ENCODE assay signal across 10 cellular contexts in the genomic region with DNA sequence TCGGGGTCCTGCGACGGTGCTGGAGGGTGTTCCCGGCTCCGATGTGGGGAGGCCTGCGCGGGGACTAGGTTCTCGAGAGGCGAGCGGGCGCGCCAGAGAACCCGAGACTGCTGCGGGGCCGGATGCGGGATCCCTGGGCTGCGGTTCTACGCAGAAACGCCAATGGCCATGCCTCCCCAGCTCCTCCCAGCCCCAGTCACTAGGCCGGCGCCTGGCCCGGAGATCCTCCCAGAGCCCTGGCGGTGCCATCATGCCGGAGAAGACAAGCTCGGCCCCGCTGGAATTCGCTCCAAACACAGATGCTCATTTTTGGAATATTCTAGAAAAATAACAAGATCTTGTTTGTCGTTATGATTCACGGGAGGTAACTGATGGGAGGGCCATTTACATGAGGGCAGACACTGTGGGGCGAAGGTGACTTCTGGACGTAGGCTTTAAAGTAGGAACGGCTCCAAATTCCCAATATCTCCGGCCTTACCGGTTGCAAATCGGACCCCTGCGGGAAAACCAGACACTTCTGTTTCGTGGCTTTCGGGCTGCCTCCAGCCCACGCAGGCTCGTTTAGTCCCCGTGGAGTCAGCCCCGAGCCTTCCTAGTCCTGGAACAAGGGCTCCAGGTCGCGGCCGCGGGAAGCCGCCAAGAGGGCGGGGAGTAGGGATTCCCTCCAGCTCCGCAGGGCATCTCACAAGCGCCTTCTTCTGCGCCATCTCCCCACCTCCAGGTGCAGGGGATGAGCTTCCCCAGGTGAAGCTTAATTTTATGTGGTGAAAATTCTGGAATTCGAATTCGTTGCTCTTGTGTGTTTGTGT.
DNase-seq lines count a peak whose midpoint lies in the region; ATAC-seq, FAIRE-seq and TF ChIP-seq lines count a peak whose summit lies in the region.
"Had no signal": no experiment of that assay in that cellular context is flagged by ENCODE, and none has a peak within 500 bp of the region (broad histone marks: within the 10 kb centered on the region; RNA-seq: fewer than 3 reads in every experiment).

No MANE protein-coding gene starts in this region.

- H4K20me1 ChIP-seq in GM23338 (replicated peaks; ENCODE audit: insufficient read depth), result peaks cover 29% of the 10 kb centered on the region
- peaks cover 5% of the 10 kb centered on the region for H4K20me1 ChIP-seq in keratinocyte (ENCODE audit: control insufficient read depth, extremely low read depth, insufficient read depth, low read length)

- no peak for TF ChIP-seq POLR2A in uterus (IDR thresholded peaks at IDR 0.05)

- H3K9me3 ChIP-seq in keratinocyte (ENCODE audit: control insufficient read depth, low read depth, low read length) (no peaks in the 10 kb centered on the region), uterus (no peaks in the 10 kb centered on the region)

- H3K4me3 Mint-ChIP-seq in GM23338, result peak overlapping the region; percentile 27; the same call in 1 of the 3 replicates
- H3K4me3 Mint-ChIP-seq in activated T-helper 17 cell treated with anti-CD3 and anti-CD28 coated beads, Interleukin-2, amount 50 U/mL, for 72 hours, result peak overlapping the region; percentile 70
- H3K4me3 Mint-ChIP-seq in stimulated activated effector memory CD8-positive, alpha-beta T cell treated with anti-CD3 and anti-CD28 coated beads, Interleukin-12 subunit alpha, Interleukin-12 subunit beta, amount 100 ng/mL, for 72 hours, result peak overlapping the region; percentile 63
- H3K4me3 Mint-ChIP-seq: mesothelial cell of epicardium had no signal

- H2AFZ ChIP-seq in GM23338 (no peak overlapping the region), keratinocyte (ENCODE audit: control insufficient read depth, low read length) (no peak overlapping the region)

- H3K9me3 Mint-ChIP-seq in GM23338, result peaks cover 4% of the 10 kb centered on the region; the same call in 1 of the 3 replicates
- H3K9me3 Mint-ChIP-seq in activated T-helper 17 cell treated with anti-CD3 and anti-CD28 coated beads, Interleukin-2, amount 50 U/mL, for 72 hours, result no peaks in the 10 kb centered on the region
- no peaks in the 10 kb centered on the region for H3K9me3 Mint-ChIP-seq in stimulated activated effector memory CD8-positive, alpha-beta T cell treated with anti-CD3 and anti-CD28 coated beads, Interleukin-12 subunit alpha, Interleukin-12 subunit beta, amount 100 ng/mL, for 72 hours
- H3K9me3 Mint-ChIP-seq: mesothelial cell of epicardium had no signal

- H3K27ac Mint-ChIP-seq in GM23338, result no peak overlapping the region
- no peak overlapping the region for H3K27ac Mint-ChIP-seq in activated T-helper 17 cell treated with anti-CD3 and anti-CD28 coated beads, Interleukin-2, amount 50 U/mL, for 72 hours
- H3K27ac Mint-ChIP-seq in stimulated activated effector memory CD8-positive, alpha-beta T cell treated with anti-CD3 and anti-CD28 coated beads, Interleukin-12 subunit alpha, Interleukin-12 subunit beta, amount 100 ng/mL, for 72 hours, result no peak overlapping the region
- H3K27ac Mint-ChIP-seq: mesothelial cell of epicardium had no signal

- H3K9me1 ChIP-seq in keratinocyte (ENCODE audit: control insufficient read depth, extremely low read depth, insufficient read depth, low read length), result no peaks in the 10 kb centered on the region

- intact Hi-C loops in uterus (cut with DNase I; ENCODE audit: low total_unique reads), result no loop called here

- H3K36me3 Mint-ChIP-seq in GM23338 (ENCODE audit: low read depth), result no peaks in the 10 kb centered on the region; the same call in 2 of the 3 replicates
- no peaks in the 10 kb centered on the region for H3K36me3 Mint-ChIP-seq in activated T-helper 17 cell treated with anti-CD3 and anti-CD28 coated beads, Interleukin-2, amount 50 U/mL, for 72 hours (ENCODE audit: low read depth)
- H3K36me3 Mint-ChIP-seq in stimulated activated effector memory CD8-positive, alpha-beta T cell treated with anti-CD3 and anti-CD28 coated beads, Interleukin-12 subunit alpha, Interleukin-12 subunit beta, amount 100 ng/mL, for 72 hours, result no peaks in the 10 kb centered on the region
- H3K36me3 Mint-ChIP-seq: mesothelial cell of epicardium had no signal

- TF ChIP-seq CTCF in GM23338 (conservative IDR thresholded peaks at IDR 0.05; ENCODE audit: low read depth in 2 of 2) (no peak), keratinocyte (optimal IDR thresholded peaks at IDR 0.05 in 1 of 3, IDR thresholded peaks at IDR 0.05 in 1 of 3, conservative IDR thresholded peaks at IDR 0.05 in 1 of 3; ENCODE audit: extremely low read depth in 1 of 3, insufficient read depth in 2 of 3, low read length in 3 of 3) (no peak), uterus (IDR thresholded peaks at IDR 0.05) (no peak)

- ATAC-seq in GM23338, result no peak
- no peak for ATAC-seq in activated T-helper 17 cell treated with anti-CD3 and anti-CD28 coated beads, Interleukin-2, amount 50 U/mL, for 72 hours (replicated peaks)
- no peak for ATAC-seq in stimulated activated effector memory CD8-positive, alpha-beta T cell treated with anti-CD3 and anti-CD28 coated beads, Interleukin-12 subunit alpha, Interleukin-12 subunit beta, amount 100 ng/mL, for 72 hours
- no peak for ATAC-seq in GM18861 (IDR thresholded peaks at IDR 0.05; ENCODE audit: unreplicated experiment)
- ATAC-seq: K562 had no signal

- H3K27me3 ChIP-seq in GM23338 (ENCODE audit: insufficient read depth) (peaks cover 100% of the 10 kb centered on the region), keratinocyte (ENCODE audit: control insufficient read depth, extremely low read depth, insufficient read depth, low read length) (peaks cover 90% of the 10 kb centered on the region), uterus (peaks cover 3 to 92% of the 10 kb centered on the region in 2 donors)

- H3K79me2 ChIP-seq in GM23338 (replicated peaks; ENCODE audit: insufficient read depth) (no peaks in the 10 kb centered on the region), keratinocyte (ENCODE audit: control insufficient read depth, insufficient read depth, low read length) (no peaks in the 10 kb centered on the region)

- peaks cover 100% of the 10 kb centered on the region for H3K27me3 Mint-ChIP-seq in GM23338 (ENCODE audit: insufficient read depth, low read depth, poor library complexity)
- H3K27me3 Mint-ChIP-seq in activated T-helper 17 cell treated with anti-CD3 and anti-CD28 coated beads, Interleukin-2, amount 50 U/mL, for 72 hours, result peaks cover 83% of the 10 kb centered on the region

- dilution Hi-C loops in keratinocyte (cut with MboI; ENCODE audit: extremely low pct_ligation_motif_present, low sequenced_read_pairs), result no loop called here

- no peak overlapping the region for H3K27ac ChIP-seq in GM23338 (ENCODE audit: low read depth)
- no peak overlapping the region for H3K27ac ChIP-seq in keratinocyte (ENCODE audit: control insufficient read depth, insufficient read depth, low read length)
- no peak overlapping the region for H3K27ac ChIP-seq in uterus

- H3K9ac ChIP-seq in keratinocyte (ENCODE audit: control insufficient read depth, extremely low read depth, insufficient read depth, low read length), result no peak overlapping the region

- 0 out of 2 replicates have a peak overlapping the region, but pooled peaks have one; percentile 28 for H3K4me3 ChIP-seq in GM23338
- H3K4me3 ChIP-seq in keratinocyte (ENCODE audit: control insufficient read depth in 2 of 3, extremely low read depth in 1 of 3, insufficient read depth in 2 of 3, low read depth in 1 of 3, low read length in 3 of 3), result peak overlapping the region in 2 of 3 experiments; percentile 35 to 38
- no peak overlapping the region for H3K4me3 ChIP-seq in uterus
- H3K4me3 ChIP-seq: K562 had no signal

- no peaks in the 10 kb centered on the region for H3K9me2 ChIP-seq in GM23338 (ENCODE audit: insufficient read depth)

- H3K4me2 ChIP-seq in GM23338 (peak overlapping the region; percentile 74; the same call in 1 of the 2 replicates), keratinocyte (ENCODE audit: control insufficient read depth, extremely low read depth, insufficient read depth, low read depth, low read length) (peak overlapping the region; percentile 74)

- H3F3A ChIP-seq in GM23338 (replicated peaks; ENCODE audit: low read depth), result peaks cover 27% of the 10 kb centered on the region

- peaks cover 58% of the 10 kb centered on the region for H3K4me1 Mint-ChIP-seq in GM23338
- peaks cover 8% of the 10 kb centered on the region for H3K4me1 Mint-ChIP-seq in activated T-helper 17 cell treated with anti-CD3 and anti-CD28 coated beads, Interleukin-2, amount 50 U/mL, for 72 hours
- H3K4me1 Mint-ChIP-seq in stimulated activated effector memory CD8-positive, alpha-beta T cell treated with anti-CD3 and anti-CD28 coated beads, Interleukin-12 subunit alpha, Interleukin-12 subunit beta, amount 100 ng/mL, for 72 hours, result peaks cover 51% of the 10 kb centered on the region

- H3K4me1 ChIP-seq in GM23338 (ENCODE audit: insufficient read depth) (peaks cover 57% of the 10 kb centered on the region), keratinocyte (ENCODE audit: control insufficient read depth, extremely low read depth, insufficient read depth, low read length) (peaks cover 29% of the 10 kb centered on the region), uterus (peaks cover 0 to 12% of the 10 kb centered on the region in 2 donors)

- FAIRE-seq in keratinocyte (lab: Jason Lieb, UNC), result no peak
- FAIRE-seq: K562 had no signal

- no peak for DNase-seq in GM23338 (ENCODE audit: low spot score)
- no peak for DNase-seq in keratinocyte (ENCODE audit: low read depth, low spot score)
- no peak for DNase-seq in stimulated activated effector memory CD8-positive, alpha-beta T cell treated with anti-CD3 and anti-CD28 coated beads, Interleukin-12 subunit alpha, Interleukin-12 subunit beta, amount 100 ng/mL, for 72 hours (ENCODE audit: low spot score in 2 of 2)
- no peak for DNase-seq in stimulated activated CD4-positive, alpha-beta T cell treated with anti-CD3 and anti-CD28 coated beads, Interleukin-1b, Interleukin-23, amount 100 ng/mL, for 48 hours
- no peak for DNase-seq in uterus
- DNase-seq in NCI-H146 treated with DMSO at 0.1 percent for 48 hours (lab: John Stamatoyannopoulos, UW; ENCODE audit: unreplicated experiment), result no peak

- H3K36me3 ChIP-seq in GM23338 (ENCODE audit: insufficient read depth) (no peaks in the 10 kb centered on the region; the same call in 1 of the 2 replicates), keratinocyte (ENCODE audit: control insufficient read depth in 2 of 2, extremely low read depth in 1 of 2, insufficient read depth in 2 of 2, low read length in 2 of 2) (no peaks in the 10 kb centered on the region), uterus (no peaks in the 10 kb centered on the region)

TF ChIP-seq in GM23338, 12 proteins besides CTCF, POLR2A, EP300 and RAD21 (continues in another document):
- TF ChIP-seq EZH2phosphoT487 (IDR thresholded peaks at IDR 0.05; ENCODE audit: unreplicated experiment), result peak; percentile 79
- TF ChIP-seq, protein P1, sequence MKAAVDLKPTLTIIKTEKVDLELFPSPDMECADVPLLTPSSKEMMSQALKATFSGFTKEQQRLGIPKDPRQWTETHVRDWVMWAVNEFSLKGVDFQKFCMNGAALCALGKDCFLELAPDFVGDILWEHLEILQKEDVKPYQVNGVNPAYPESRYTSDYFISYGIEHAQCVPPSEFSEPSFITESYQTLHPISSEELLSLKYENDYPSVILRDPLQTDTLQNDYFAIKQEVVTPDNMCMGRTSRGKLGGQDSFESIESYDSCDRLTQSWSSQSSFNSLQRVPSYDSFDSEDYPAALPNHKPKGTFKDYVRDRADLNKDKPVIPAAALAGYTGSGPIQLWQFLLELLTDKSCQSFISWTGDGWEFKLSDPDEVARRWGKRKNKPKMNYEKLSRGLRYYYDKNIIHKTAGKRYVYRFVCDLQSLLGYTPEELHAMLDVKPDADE (IDR thresholded peaks at IDR 0.05), result no peak

Comparison
In these comparisons a context has a peak if more than half of its experiments do, and no peak if none do; other contexts are left out.
1. H3K4me3 ChIP-seq: peak in GM23338 (single experiment) and keratinocyte (2 of 3); none in uterus (0 of 2).
2. Peak in every context shown above with its lines, with median percentiles within 50 percentile points of each other: H3K4me3 Mint-ChIP-seq.